ENCODE assay signal across 1 cellular context in the genomic region with DNA sequence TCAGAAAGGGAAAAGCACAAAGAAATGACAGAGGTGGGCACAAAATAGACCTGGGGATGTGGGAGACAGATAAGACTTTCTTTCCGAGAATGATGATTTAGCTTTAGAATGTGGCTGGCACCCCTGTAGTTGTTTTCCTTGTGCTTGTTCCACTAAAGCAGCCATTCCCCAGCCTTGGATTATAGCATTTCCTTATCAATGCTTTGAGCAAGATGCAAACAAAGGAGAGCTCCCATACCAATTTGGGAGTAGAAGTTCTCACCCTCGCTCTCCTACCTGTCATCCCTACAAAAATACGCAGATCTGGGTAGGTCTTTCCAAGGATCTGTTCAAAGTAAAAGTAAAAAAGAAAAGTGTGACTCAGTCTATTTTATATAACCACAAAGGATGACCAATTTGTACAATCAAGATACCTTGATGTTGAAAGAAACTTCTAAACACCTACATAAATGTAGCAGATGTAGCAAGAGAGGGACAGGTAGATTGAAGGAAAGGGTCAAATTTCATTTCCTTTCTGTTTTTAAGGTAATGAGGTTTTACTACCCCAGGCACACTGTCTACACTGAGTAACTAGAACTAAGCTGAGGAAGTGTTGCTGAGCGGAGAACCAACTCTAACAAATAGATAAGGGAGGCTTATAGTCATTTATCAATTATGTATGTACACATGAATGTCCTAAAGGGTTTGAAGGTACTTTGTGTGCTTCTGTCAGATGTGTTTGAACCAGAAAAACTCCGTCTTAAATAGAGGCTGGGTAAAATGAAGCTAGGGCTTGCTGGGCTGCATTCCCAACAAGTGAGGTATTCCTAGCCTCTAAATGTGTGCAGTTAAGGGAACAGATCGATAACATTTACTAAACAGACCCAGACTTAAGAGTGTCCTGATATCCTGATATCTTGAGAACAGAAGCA.
TF ChIP-seq lines count a peak whose summit lies in the region.

No MANE protein-coding gene starts in this region.

TF ChIP-seq in WTC11, 78 proteins besides CTCF, POLR2A, EP300 and RAD21 (continued from another document):
- TF ChIP-seq ZNF281 (CRISPR knock-in tag; IDR thresholded peaks at IDR 0.05) (no peak), PREB (CRISPR knock-in tag; IDR thresholded peaks at IDR 0.05; ENCODE audit: borderline replicate concordance) (no peak), CREM (CRISPR knock-in tag; IDR thresholded peaks at IDR 0.05) (no peak), IRF2 (CRISPR knock-in tag; IDR thresholded peaks at IDR 0.05; ENCODE audit: borderline replicate concordance, low read depth) (no peak), ZNF317 (CRISPR knock-in tag; IDR thresholded peaks at IDR 0.05; ENCODE audit: borderline replicate concordance, low read depth) (no peak), NR1H2 (CRISPR knock-in tag; IDR thresholded peaks at IDR 0.05) (no peak), TP53 (CRISPR knock-in tag; IDR thresholded peaks at IDR 0.05) (no peak), RORB (CRISPR knock-in tag; IDR thresholded peaks at IDR 0.05) (no peak), NFE2L1 (CRISPR knock-in tag; IDR thresholded peaks at IDR 0.05) (no peak), ZNF423 (CRISPR knock-in tag; IDR thresholded peaks at IDR 0.05) (no peak), ZNF532 (CRISPR knock-in tag; IDR thresholded peaks at IDR 0.05; ENCODE audit: borderline replicate concordance) (no peak)
- TF ChIP-seq, protein P1, sequence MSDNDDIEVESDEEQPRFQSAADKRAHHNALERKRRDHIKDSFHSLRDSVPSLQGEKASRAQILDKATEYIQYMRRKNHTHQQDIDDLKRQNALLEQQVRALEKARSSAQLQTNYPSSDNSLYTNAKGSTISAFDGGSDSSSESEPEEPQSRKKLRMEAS (CRISPR knock-in tag; IDR thresholded peaks at IDR 0.05) = no peak
- TF ChIP-seq, protein P2, sequence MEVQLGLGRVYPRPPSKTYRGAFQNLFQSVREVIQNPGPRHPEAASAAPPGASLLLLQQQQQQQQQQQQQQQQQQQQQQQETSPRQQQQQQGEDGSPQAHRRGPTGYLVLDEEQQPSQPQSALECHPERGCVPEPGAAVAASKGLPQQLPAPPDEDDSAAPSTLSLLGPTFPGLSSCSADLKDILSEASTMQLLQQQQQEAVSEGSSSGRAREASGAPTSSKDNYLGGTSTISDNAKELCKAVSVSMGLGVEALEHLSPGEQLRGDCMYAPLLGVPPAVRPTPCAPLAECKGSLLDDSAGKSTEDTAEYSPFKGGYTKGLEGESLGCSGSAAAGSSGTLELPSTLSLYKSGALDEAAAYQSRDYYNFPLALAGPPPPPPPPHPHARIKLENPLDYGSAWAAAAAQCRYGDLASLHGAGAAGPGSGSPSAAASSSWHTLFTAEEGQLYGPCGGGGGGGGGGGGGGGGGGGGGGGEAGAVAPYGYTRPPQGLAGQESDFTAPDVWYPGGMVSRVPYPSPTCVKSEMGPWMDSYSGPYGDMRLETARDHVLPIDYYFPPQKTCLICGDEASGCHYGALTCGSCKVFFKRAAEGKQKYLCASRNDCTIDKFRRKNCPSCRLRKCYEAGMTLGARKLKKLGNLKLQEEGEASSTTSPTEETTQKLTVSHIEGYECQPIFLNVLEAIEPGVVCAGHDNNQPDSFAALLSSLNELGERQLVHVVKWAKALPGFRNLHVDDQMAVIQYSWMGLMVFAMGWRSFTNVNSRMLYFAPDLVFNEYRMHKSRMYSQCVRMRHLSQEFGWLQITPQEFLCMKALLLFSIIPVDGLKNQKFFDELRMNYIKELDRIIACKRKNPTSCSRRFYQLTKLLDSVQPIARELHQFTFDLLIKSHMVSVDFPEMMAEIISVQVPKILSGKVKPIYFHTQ (CRISPR knock-in tag; IDR thresholded peaks at IDR 0.05) = no peak
- TF ChIP-seq, protein P3, sequence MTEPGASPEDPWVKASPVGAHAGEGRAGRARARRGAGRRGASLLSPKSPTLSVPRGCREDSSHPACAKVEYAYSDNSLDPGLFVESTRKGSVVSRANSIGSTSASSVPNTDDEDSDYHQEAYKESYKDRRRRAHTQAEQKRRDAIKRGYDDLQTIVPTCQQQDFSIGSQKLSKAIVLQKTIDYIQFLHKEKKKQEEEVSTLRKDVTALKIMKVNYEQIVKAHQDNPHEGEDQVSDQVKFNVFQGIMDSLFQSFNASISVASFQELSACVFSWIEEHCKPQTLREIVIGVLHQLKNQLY (CRISPR knock-in tag; IDR thresholded peaks at IDR 0.05) = no peak
- TF ChIP-seq, protein P4, sequence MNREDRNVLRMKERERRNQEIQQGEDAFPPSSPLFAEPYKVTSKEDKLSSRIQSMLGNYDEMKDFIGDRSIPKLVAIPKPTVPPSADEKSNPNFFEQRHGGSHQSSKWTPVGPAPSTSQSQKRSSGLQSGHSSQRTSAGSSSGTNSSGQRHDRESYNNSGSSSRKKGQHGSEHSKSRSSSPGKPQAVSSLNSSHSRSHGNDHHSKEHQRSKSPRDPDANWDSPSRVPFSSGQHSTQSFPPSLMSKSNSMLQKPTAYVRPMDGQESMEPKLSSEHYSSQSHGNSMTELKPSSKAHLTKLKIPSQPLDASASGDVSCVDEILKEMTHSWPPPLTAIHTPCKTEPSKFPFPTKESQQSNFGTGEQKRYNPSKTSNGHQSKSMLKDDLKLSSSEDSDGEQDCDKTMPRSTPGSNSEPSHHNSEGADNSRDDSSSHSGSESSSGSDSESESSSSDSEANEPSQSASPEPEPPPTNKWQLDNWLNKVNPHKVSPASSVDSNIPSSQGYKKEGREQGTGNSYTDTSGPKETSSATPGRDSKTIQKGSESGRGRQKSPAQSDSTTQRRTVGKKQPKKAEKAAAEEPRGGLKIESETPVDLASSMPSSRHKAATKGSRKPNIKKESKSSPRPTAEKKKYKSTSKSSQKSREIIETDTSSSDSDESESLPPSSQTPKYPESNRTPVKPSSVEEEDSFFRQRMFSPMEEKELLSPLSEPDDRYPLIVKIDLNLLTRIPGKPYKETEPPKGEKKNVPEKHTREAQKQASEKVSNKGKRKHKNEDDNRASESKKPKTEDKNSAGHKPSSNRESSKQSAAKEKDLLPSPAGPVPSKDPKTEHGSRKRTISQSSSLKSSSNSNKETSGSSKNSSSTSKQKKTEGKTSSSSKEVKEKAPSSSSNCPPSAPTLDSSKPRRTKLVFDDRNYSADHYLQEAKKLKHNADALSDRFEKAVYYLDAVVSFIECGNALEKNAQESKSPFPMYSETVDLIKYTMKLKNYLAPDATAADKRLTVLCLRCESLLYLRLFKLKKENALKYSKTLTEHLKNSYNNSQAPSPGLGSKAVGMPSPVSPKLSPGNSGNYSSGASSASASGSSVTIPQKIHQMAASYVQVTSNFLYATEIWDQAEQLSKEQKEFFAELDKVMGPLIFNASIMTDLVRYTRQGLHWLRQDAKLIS (CRISPR knock-in tag; IDR thresholded peaks at IDR 0.05; ENCODE audit: borderline replicate concordance) = no peak
